Comparison of ENCODE assay signal across 8 cellular contexts in genomic region chr12:24742378-24742777, GRCh38.
DNase-seq lines count a peak whose midpoint lies in the region; ATAC-seq and TF ChIP-seq lines count a peak whose summit lies in the region.

No MANE protein-coding gene starts in this region.

- H3K4me1 Mint-ChIP-seq in CD14-positive monocyte, result peaks cover 30% of the 10 kb centered on the region

- DNase-seq in CD14-positive monocyte (ENCODE audit: low spot score), result peak; percentile 70
- DNase-seq in anterior cingulate cortex (lab: John Stamatoyannopoulos, UW), result peak in 32 of 58 donors; percentile 1 to 59 (median 8)
- DNase-seq in tibial artery, result peak; percentile 64 to 67
- DNase-seq in activated CD4-positive, alpha-beta T cell treated with anti-CD3 and anti-CD28 coated beads for 1 hour, result no peak
- DNase-seq in activated CD4-positive, CD25-positive, alpha-beta regulatory T cell treated with anti-CD3 and anti-CD28 coated beads, Interleukin-2, amount 50 U/mL, for 72 hours, result no peak
- DNase-seq in NCI-H1092 (lab: John Stamatoyannopoulos, UW), result no peak

- ATAC-seq in GM19397 (IDR thresholded peaks at IDR 0.05; ENCODE audit: unreplicated experiment) (peak; percentile 73), HG03342 (IDR thresholded peaks at IDR 0.05; ENCODE audit: unreplicated experiment) (peak; percentile 91)

- no peak for TF ChIP-seq CTCF in CD14-positive monocyte (IDR thresholded peaks at IDR 0.05)
- no peak for TF ChIP-seq CTCF in tibial artery (IDR thresholded peaks at IDR 0.05)

- peaks cover 0 to 3% of the 10 kb centered on the region in 2 donors for H3K36me3 Mint-ChIP-seq in CD14-positive monocyte

- H3K36me3 ChIP-seq in tibial artery, result no peaks in the 10 kb centered on the region

- no peak overlapping the region for H3K4me3 ChIP-seq in tibial artery

- H3K27ac ChIP-seq in tibial artery, result no peak overlapping the region

- H3K9me3 Mint-ChIP-seq in CD14-positive monocyte, result peaks cover 0 to 4% (median 0%) of the 10 kb centered on the region in 7 donors

- H3K4me3 Mint-ChIP-seq in CD14-positive monocyte, result peak overlapping the region in 1 of 2 donors; percentile 61

- H3K4me1 ChIP-seq in tibial artery, result peaks cover 0 to 13% (median 0%) of the 10 kb centered on the region in 4 donors

- intact Hi-C loops in CD14-positive monocyte (cut with micrococcal nuclease), result no loop called here
- intact Hi-C loops in tibial artery (cut with DNase I; ENCODE audit: low total_unique reads), result no loop called here

- H3K27me3 ChIP-seq in tibial artery, result no peaks in the 10 kb centered on the region

- H3K9me3 ChIP-seq in tibial artery, result no peaks in the 10 kb centered on the region

- H3K27ac Mint-ChIP-seq in CD14-positive monocyte, result peak overlapping the region; percentile 49 to 90 (median 83)

- H3K27me3 Mint-ChIP-seq in CD14-positive monocyte (ENCODE audit: low read depth in 3 of 3), result peaks cover 0 to 2% (median 0%) of the 10 kb centered on the region in 3 donors

Comparison
In these comparisons a context has a peak if more than half of its experiments do, and no peak if none do; other contexts are left out.
1. DNase-seq: peak in CD14-positive monocyte (single experiment), anterior cingulate cortex (32 of 58) and tibial artery (2 of 2); none in activated CD4-positive, alpha-beta T cell treated with anti-CD3 and anti-CD28 coated beads for 1 hour (single experiment), activated CD4-positive, CD25-positive, alpha-beta regulatory T cell treated with anti-CD3 and anti-CD28 coated beads, Interleukin-2, amount 50 U/mL, for 72 hours (single experiment) and NCI-H1092 (single experiment).